Comparison of ENCODE assay signal across 1 cellular context in genomic region chr12:42204819-42205218, GRCh38.
TF ChIP-seq lines count a peak whose summit lies in the region.

No MANE protein-coding gene starts in this region.

TF ChIP-seq in GM12878, 131 proteins besides CTCF, POLR2A, EP300 and RAD21 (continued from another document):
- TF ChIP-seq, protein P1, sequence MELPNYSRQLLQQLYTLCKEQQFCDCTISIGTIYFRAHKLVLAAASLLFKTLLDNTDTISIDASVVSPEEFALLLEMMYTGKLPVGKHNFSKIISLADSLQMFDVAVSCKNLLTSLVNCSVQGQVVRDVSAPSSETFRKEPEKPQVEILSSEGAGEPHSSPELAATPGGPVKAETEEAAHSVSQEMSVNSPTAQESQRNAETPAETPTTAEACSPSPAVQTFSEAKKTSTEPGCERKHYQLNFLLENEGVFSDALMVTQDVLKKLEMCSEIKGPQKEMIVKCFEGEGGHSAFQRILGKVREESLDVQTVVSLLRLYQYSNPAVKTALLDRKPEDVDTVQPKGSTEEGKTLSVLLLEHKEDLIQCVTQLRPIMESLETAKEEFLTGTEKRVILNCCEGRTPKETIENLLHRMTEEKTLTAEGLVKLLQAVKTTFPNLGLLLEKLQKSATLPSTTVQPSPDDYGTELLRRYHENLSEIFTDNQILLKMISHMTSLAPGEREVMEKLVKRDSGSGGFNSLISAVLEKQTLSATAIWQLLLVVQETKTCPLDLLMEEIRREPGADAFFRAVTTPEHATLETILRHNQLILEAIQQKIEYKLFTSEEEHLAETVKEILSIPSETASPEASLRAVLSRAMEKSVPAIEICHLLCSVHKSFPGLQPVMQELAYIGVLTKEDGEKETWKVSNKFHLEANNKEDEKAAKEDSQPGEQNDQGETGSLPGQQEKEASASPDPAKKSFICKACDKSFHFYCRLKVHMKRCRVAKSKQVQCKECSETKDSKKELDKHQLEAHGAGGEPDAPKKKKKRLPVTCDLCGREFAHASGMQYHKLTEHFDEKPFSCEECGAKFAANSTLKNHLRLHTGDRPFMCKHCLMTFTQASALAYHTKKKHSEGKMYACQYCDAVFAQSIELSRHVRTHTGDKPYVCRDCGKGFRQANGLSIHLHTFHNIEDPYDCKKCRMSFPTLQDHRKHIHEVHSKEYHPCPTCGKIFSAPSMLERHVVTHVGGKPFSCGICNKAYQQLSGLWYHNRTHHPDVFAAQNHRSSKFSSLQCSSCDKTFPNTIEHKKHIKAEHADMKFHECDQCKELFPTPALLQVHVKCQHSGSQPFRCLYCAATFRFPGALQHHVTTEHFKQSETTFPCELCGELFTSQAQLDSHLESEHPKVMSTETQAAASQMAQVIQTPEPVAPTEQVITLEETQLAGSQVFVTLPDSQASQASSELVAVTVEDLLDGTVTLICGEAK (IDR thresholded peaks at IDR 0.05; ENCODE audit: borderline replicate concordance), result peak; percentile 57; the same call in 1 of the 2 replicates
- TF ChIP-seq ATF7 (IDR thresholded peaks at IDR 0.05; ENCODE audit: low read depth), result no peak
- no peak for TF ChIP-seq SPI1 (IDR thresholded peaks at IDR 0.05; ENCODE audit: borderline replicate concordance, insufficient read depth, low read depth, low read length)
- TF ChIP-seq MYB (IDR thresholded peaks at IDR 0.05; ENCODE audit: borderline replicate concordance, low read depth, low read length), result no peak
- no peak for TF ChIP-seq NR2F1 (conservative IDR thresholded peaks at IDR 0.05)
